Comparison of ENCODE assay signal across 25 cellular contexts in the genomic region with DNA sequence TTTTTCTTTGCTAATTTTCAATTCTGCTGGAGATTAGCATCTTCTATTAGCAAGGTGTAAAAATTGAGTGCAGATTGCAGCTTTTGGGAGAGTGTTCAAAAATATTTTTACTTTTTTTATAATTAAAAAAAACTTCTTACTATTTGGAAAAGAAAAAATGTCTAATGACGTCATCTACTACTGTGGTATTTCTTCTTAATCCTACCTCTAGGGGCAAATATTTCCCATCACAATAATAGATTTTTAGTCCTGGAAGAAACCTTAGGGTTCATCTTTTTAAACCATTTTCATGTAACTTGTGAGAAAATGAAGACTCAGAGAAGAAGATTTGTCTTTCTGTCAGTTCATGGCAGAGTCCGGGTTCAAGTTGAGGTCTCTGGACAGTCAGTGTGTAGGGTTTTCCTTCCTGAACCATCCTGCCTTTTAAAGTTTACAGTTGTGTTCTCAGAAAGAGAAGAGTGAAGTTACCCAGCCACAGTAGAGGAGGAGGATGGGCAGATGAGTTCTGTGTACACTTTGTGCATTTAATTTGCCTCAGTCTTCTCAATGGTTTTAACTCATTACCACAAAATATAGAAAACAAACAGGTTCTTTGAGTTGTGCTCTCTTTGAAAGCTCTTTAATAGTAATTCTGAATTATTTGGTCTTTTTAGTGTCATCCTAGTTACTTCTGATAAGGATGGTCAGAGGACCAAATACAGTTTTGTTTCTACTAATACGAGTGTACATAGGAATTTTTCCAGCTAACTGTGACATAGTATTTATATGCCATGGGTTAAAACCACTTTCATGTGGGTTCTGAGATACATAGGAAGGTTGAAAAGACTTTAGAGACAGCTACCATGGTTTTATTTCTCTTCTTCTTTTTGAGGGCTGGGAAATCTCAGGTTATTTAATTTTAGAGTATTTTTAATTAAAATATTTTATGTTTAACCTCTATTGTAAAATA.
A peak's percentile ranks its signal among the peaks of the same experiment; 100 is the strongest.
DNase-seq lines count a peak whose midpoint lies in the region; ATAC-seq, FAIRE-seq and TF ChIP-seq lines count a peak whose summit lies in the region.
"Had no signal": no experiment of that assay in that cellular context is flagged by ENCODE, and none has a peak within 500 bp of the region (broad histone marks: within the 10 kb centered on the region; RNA-seq: fewer than 3 reads in every experiment).

No MANE protein-coding gene starts in this region.

- peak overlapping the region; percentile 56 for H3K9ac ChIP-seq in smooth muscle cell (ENCODE audit: low read depth)

- H3K4me3 Mint-ChIP-seq in chondrocyte (ENCODE audit: unreplicated experiment) = no peak overlapping the region
- H3K4me3 Mint-ChIP-seq: activated naive CD4-positive, alpha-beta T cell treated with anti-CD3 and anti-CD28 coated beads, Interleukin-2, amount 50 U/mL, for 24 hours; immature natural killer cell; memory B cell; T-cell had no signal

- peaks cover 19% of the 10 kb centered on the region for H3K4me1 ChIP-seq in smooth muscle cell (ENCODE audit: low read depth)
- H3K4me1 ChIP-seq: ascending aorta, transverse colon had no signal

- no peaks in the 10 kb centered on the region for H3K36me3 ChIP-seq in smooth muscle cell (ENCODE audit: low read depth)
- H3K36me3 ChIP-seq: transverse colon had no signal

- FAIRE-seq in GM12892 (lab: Jason Lieb, UNC) = peak; percentile 89
- FAIRE-seq: RCC 7860 had no signal

- peak overlapping the region; percentile 78 for H2AFZ ChIP-seq in smooth muscle cell (ENCODE audit: low read depth)

- no peaks in the 10 kb centered on the region for H3K9me3 ChIP-seq in smooth muscle cell (replicated peaks; ENCODE audit: low read depth)
- H3K9me3 ChIP-seq: ascending aorta, transverse colon had no signal

- no peaks in the 10 kb centered on the region for H3K79me2 ChIP-seq in smooth muscle cell (ENCODE audit: low read depth)

- DNase-seq in GM12892 (ENCODE audit: insufficient read length) (no peak), SK-MEL-5 (ENCODE audit: low read depth, low spot score) (peak; percentile 17), chondrocyte (ENCODE audit: low spot score) (no peak), smooth muscle cell (lab: John Stamatoyannopoulos, UW; ENCODE audit: unreplicated experiment) (no peak), NCI-H748 (lab: John Stamatoyannopoulos, UW; ENCODE audit: unreplicated experiment) (no peak), ACHN (no peak), NCI-H2171 (lab: John Stamatoyannopoulos, UW) (no peak)
- DNase-seq: activated CD4-positive, alpha-beta T cell treated with anti-CD3 and anti-CD28 coated beads, Interleukin-2, amount 50 U/mL, for 48 hours; activated CD4-positive, CD25-positive, alpha-beta regulatory T cell; activated CD8-positive, alpha-beta memory T cell treated with anti-CD3 and anti-CD28 coated beads, Interleukin-2, amount 50 U/mL, for 48 hours; dermis blood vessel endothelial cell; hypothalamus; immature natural killer cell; IMR-90; NCI-H226; SIG-M5; T-cell; transverse colon had no signal

- H3K27me3 ChIP-seq in smooth muscle cell (ENCODE audit: low read depth) = no peaks in the 10 kb centered on the region
- H3K27me3 ChIP-seq: ascending aorta, transverse colon had no signal

- no peaks in the 10 kb centered on the region for H3K27me3 Mint-ChIP-seq in chondrocyte (ENCODE audit: low read depth)
- H3K27me3 Mint-ChIP-seq: activated naive CD4-positive, alpha-beta T cell treated with anti-CD3 and anti-CD28 coated beads, Interleukin-2, amount 50 U/mL, for 24 hours; memory B cell; T-cell had no signal

- H3K4me3 ChIP-seq in smooth muscle cell = no peak overlapping the region
- H3K4me3 ChIP-seq: ascending aorta, transverse colon had no signal

- H3K4me2 ChIP-seq in smooth muscle cell = peak overlapping the region; percentile 71

- H3K36me3 Mint-ChIP-seq in chondrocyte (ENCODE audit: low read depth) = no peaks in the 10 kb centered on the region

- TF ChIP-seq CTCF in chondrocyte (IDR thresholded peaks at IDR 0.05) (peak; percentile 35), smooth muscle cell (IDR thresholded peaks at IDR 0.05; ENCODE audit: borderline replicate concordance, insufficient read depth, poor library complexity, severe bottlenecking) (no peak)

- TF ChIP-seq POLR2A in GM12892 (IDR thresholded peaks at IDR 0.05; ENCODE audit: low read depth, low read length) = no peak

- H3K27ac ChIP-seq in smooth muscle cell (ENCODE audit: low read depth) = peak overlapping the region; percentile 84
- H3K27ac ChIP-seq: ascending aorta, transverse colon had no signal

- in situ Hi-C loops in SK-MEL-5 (cut with HindIII; ENCODE audit: low pct_unique_long_range_greater_than_20kb, low sequenced_read_pairs) (no loop called here), ACHN (cut with HindIII; ENCODE audit: low pct_ligation_motif_present, low pct_unique_long_range_greater_than_20kb, low sequenced_read_pairs) (no loop called here)

- no peaks in the 10 kb centered on the region for H4K20me1 ChIP-seq in smooth muscle cell (ENCODE audit: low read depth)

- 54% methylated on average over 3 of the region's 3 CpGs for WGBS in smooth muscle cell (ENCODE audit: low lambda C conversion rate)

- no peak overlapping the region for H3K27ac Mint-ChIP-seq in chondrocyte (ENCODE audit: unreplicated experiment)
- H3K27ac Mint-ChIP-seq: activated naive CD4-positive, alpha-beta T cell treated with anti-CD3 and anti-CD28 coated beads, Interleukin-2, amount 50 U/mL, for 24 hours; immature natural killer cell; memory B cell; T-cell had no signal

- H3K4me1 Mint-ChIP-seq in chondrocyte (ENCODE audit: low read depth) = no peaks in the 10 kb centered on the region

- ATAC-seq in HG02981 (IDR thresholded peaks at IDR 0.05; ENCODE audit: unreplicated experiment) = no peak
- ATAC-seq: left lobe of liver, T-cell had no signal

- peaks cover 5% of the 10 kb centered on the region for H3F3A ChIP-seq in smooth muscle cell (ENCODE audit: low read depth)

- no peaks in the 10 kb centered on the region for H3K9me3 Mint-ChIP-seq in chondrocyte (ENCODE audit: low read depth)
- H3K9me3 Mint-ChIP-seq: activated naive CD4-positive, alpha-beta T cell treated with anti-CD3 and anti-CD28 coated beads, Interleukin-2, amount 50 U/mL, for 24 hours; activated T-helper 2 cell treated with anti-CD3 and anti-CD28 coated beads, Interferon-gamma antibody, Interleukin-2, Interleukin-4, amounts not matched to agents 10 μg/mL and 5 μg/mL and 100 μg/mL, durations not matched to agents 14 hours and 24 hours and 36 hours; immature natural killer cell; memory B cell; T-cell had no signal
